Comparison of ENCODE assay signal across 8 cellular contexts in the genomic region with DNA sequence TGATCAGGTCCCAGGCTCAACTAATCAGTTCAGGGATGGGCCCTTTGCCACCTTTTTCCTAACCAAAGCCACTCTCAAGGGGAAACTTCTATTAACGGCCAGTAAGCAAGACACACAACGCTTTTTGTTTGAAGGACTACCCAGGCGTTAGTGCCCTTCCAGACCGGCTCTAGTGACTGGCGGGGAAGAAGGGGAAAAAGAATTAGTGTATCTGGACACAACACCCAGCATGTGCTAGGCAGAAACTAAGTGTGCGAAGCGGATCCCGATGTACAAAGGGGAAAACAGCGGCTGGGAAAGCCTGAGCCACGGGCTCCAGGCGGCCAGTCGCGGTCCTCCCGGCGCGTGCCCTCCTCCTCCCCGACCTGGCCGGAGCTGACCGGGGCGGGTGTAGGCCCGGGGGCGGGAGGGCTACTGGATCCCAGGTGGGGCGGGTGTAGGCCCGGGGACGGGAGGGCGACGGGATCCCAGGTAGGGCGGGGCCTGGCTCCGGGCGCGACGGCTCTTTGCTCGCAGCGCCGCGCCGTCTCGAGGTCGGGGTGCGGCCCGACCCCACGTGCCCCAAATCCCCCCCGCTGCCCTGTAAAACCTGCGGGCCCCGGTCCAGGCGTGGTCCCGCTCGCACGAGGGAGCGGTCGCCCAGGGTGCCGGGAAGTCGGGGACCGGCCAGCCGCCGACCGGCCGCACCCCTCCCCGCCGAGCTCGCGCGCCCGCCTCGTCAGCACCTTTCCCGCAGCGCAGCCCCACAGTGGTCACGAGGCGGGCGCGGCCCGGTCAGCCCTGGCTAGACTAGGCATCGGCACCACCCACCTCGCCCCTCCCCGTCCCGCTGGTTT. TPM values are rescaled to one million over a fixed set of nuclear protein-coding genes. Genes with fewer than 3 reads are reported as not detected.
DNase-seq lines count a peak whose midpoint lies in the region; ATAC-seq, FAIRE-seq and TF ChIP-seq lines count a peak whose summit lies in the region.

No MANE protein-coding gene starts in this region.

- dilution Hi-C loops in keratinocyte (cut with MboI; ENCODE audit: extremely low pct_ligation_motif_present, low sequenced_read_pairs), result no loop called here

- no peak overlapping the region for H2AFZ ChIP-seq in keratinocyte (ENCODE audit: control insufficient read depth, low read length)

- peaks cover 41% of the 10 kb centered on the region for H3K4me1 Mint-ChIP-seq in CD14-positive monocyte
- peaks cover 80% of the 10 kb centered on the region for H3K4me1 Mint-ChIP-seq in stimulated activated naive CD8-positive, alpha-beta T cell treated with anti-CD3 and anti-CD28 coated beads, Interleukin-15, amount 100 ng/mL, for 72 hours

- no peaks in the 10 kb centered on the region for H3K9me1 ChIP-seq in keratinocyte (ENCODE audit: control insufficient read depth, extremely low read depth, insufficient read depth, low read length)

- H3K27me3 Mint-ChIP-seq in CD14-positive monocyte (ENCODE audit: low read depth in 3 of 3), result peaks cover 0 to 5% (median 3%) of the 10 kb centered on the region in 3 donors
- H3K27me3 Mint-ChIP-seq in stimulated activated naive CD8-positive, alpha-beta T cell treated with anti-CD3 and anti-CD28 coated beads, Interleukin-15, amount 100 ng/mL, for 72 hours, result no peaks in the 10 kb centered on the region

- intact Hi-C loops in CD14-positive monocyte (cut with micrococcal nuclease), result loop anchor here (1.0 to 5.0 kb wide), 6 partner anchors 17 to 228 kb away; a partner anchor contains a TSS
- intact Hi-C loops in breast epithelium (cut with DNase I; ENCODE audit: low total_unique reads), result loop anchor here (1.0 to 5.0 kb wide), 3 partner anchors 56 to 1185 kb away; no protein-coding TSS in a partner anchor

- peaks cover 0 to 1% of the 10 kb centered on the region in 2 donors for H3K36me3 Mint-ChIP-seq in CD14-positive monocyte

- DNase-seq in CD14-positive monocyte (ENCODE audit: low spot score), result no peak
- peak; percentile 45 for DNase-seq in RCC 7860 (ENCODE audit: low spot score)
- DNase-seq in breast epithelium (ENCODE audit: low spot score in 2 of 2), result peak; percentile 35 to 78
- no peak for DNase-seq in keratinocyte (ENCODE audit: low read depth, low spot score)
- no peak for DNase-seq in stimulated activated naive CD8-positive, alpha-beta T cell treated with anti-CD3 and anti-CD28 coated beads, Interleukin-15, amount 100 ng/mL, for 72 hours
- DNase-seq in retina, result no peak

- TF ChIP-seq CTCF in CD14-positive monocyte (IDR thresholded peaks at IDR 0.05), result no peak
- TF ChIP-seq CTCF in breast epithelium (IDR thresholded peaks at IDR 0.05), result no peak
- TF ChIP-seq CTCF in keratinocyte (optimal IDR thresholded peaks at IDR 0.05 in 1 of 3, IDR thresholded peaks at IDR 0.05 in 1 of 3, conservative IDR thresholded peaks at IDR 0.05 in 1 of 3; ENCODE audit: extremely low read depth in 1 of 3, insufficient read depth in 2 of 3, low read length in 3 of 3), result no peak

- H3K9me3 ChIP-seq in breast epithelium (no peaks in the 10 kb centered on the region), keratinocyte (ENCODE audit: control insufficient read depth, low read depth, low read length) (no peaks in the 10 kb centered on the region)

- H3K27me3 ChIP-seq in breast epithelium, result no peaks in the 10 kb centered on the region
- H3K27me3 ChIP-seq in keratinocyte (ENCODE audit: control insufficient read depth, extremely low read depth, insufficient read depth, low read length), result no peaks in the 10 kb centered on the region

- peak; percentile 79 for TF ChIP-seq POLR2A in breast epithelium (IDR thresholded peaks at IDR 0.05)

- peaks cover 0 to 2% (median 0%) of the 10 kb centered on the region in 7 donors for H3K9me3 Mint-ChIP-seq in CD14-positive monocyte
- no peaks in the 10 kb centered on the region for H3K9me3 Mint-ChIP-seq in stimulated activated naive CD8-positive, alpha-beta T cell treated with anti-CD3 and anti-CD28 coated beads, Interleukin-15, amount 100 ng/mL, for 72 hours

- H3K27ac ChIP-seq in breast epithelium (peak overlapping the region; percentile 99 to 100), keratinocyte (ENCODE audit: control insufficient read depth, insufficient read depth, low read length) (peak overlapping the region; percentile 100)

- FAIRE-seq in RCC 7860 (lab: Jason Lieb, UNC) (no peak), keratinocyte (lab: Jason Lieb, UNC) (no peak)

- peak overlapping the region; percentile 99 to 100 (median 100) for H3K27ac Mint-ChIP-seq in CD14-positive monocyte
- peak overlapping the region; percentile 97 to 98 for H3K27ac Mint-ChIP-seq in stimulated activated naive CD8-positive, alpha-beta T cell treated with anti-CD3 and anti-CD28 coated beads, Interleukin-15, amount 100 ng/mL, for 72 hours

- H3K36me3 ChIP-seq in breast epithelium, result no peaks in the 10 kb centered on the region
- H3K36me3 ChIP-seq in keratinocyte (ENCODE audit: control insufficient read depth in 2 of 2, extremely low read depth in 1 of 2, insufficient read depth in 2 of 2, low read length in 2 of 2), result no peaks in the 10 kb centered on the region

- H3K4me3 Mint-ChIP-seq in CD14-positive monocyte, result peak overlapping the region; percentile 82 to 92
- H3K4me3 Mint-ChIP-seq in stimulated activated naive CD8-positive, alpha-beta T cell treated with anti-CD3 and anti-CD28 coated beads, Interleukin-15, amount 100 ng/mL, for 72 hours, result peak overlapping the region; percentile 72 to 97

- no peaks in the 10 kb centered on the region for H3K79me2 ChIP-seq in keratinocyte (ENCODE audit: control insufficient read depth, insufficient read depth, low read length)

- ATAC-seq in GM19023 (IDR thresholded peaks at IDR 0.05; ENCODE audit: unreplicated experiment) (peak; percentile 34), HG03135 (IDR thresholded peaks at IDR 0.05; ENCODE audit: unreplicated experiment) (peak; percentile 20)
- ATAC-seq in stimulated activated naive CD8-positive, alpha-beta T cell treated with anti-CD3 and anti-CD28 coated beads, Interleukin-15, amount 100 ng/mL, for 72 hours, result peak; percentile 66

- H3K9ac ChIP-seq in keratinocyte (ENCODE audit: control insufficient read depth, extremely low read depth, insufficient read depth, low read length), result peak overlapping the region; percentile 98

- peak overlapping the region; percentile 52 to 74 (median 69) for H3K4me3 ChIP-seq in breast epithelium
- peak overlapping the region; percentile 42 to 73 (median 70) for H3K4me3 ChIP-seq in keratinocyte (ENCODE audit: control insufficient read depth in 2 of 3, extremely low read depth in 1 of 3, insufficient read depth in 2 of 3, low read depth in 1 of 3, low read length in 3 of 3)

- peak overlapping the region; percentile 97 for H3K4me2 ChIP-seq in keratinocyte (ENCODE audit: control insufficient read depth, extremely low read depth, insufficient read depth, low read depth, low read length)

- H3K4me1 ChIP-seq in breast epithelium (peaks cover 5 to 10% of the 10 kb centered on the region in 2 donors), keratinocyte (ENCODE audit: control insufficient read depth, extremely low read depth, insufficient read depth, low read length) (peaks cover 32% of the 10 kb centered on the region)

- no peaks in the 10 kb centered on the region for H4K20me1 ChIP-seq in keratinocyte (ENCODE audit: control insufficient read depth, extremely low read depth, insufficient read depth, low read length)

RNA-seq across cellular contexts. Expression of a gene that starts 48.8 kb away (rescaled TPM):
- polyA plus RNA-seq in CD14-positive monocyte, result 1 to 10 TPM; 3.0 to 4.0 TPM
- 10 to 100 TPM; 18.7 to 30.0 (median 20.3) TPM for total RNA-seq in breast epithelium
- polyA plus RNA-seq in keratinocyte, result 9.3 to 10.3 TPM (median 9.3 TPM) in 3 replicates
- 5.0 TPM for polyA plus RNA-seq in keratinocyte (2011; ENCODE audit: low read depth)
- polyA plus RNA-seq in keratinocyte (2011; cell fraction: cytosol; rRNA removed), result 7.0 and 9.4 TPM in 2 replicates
- polyA plus RNA-seq in keratinocyte (2011; cell fraction: nucleus; rRNA removed), result 10.9 and 11.0 TPM in 2 replicates
- 8.9 and 9.8 TPM in 2 replicates for polyA plus RNA-seq in keratinocyte (2012; ENCODE audit: low replicate concordance)
- 17.1 to 43.4 TPM (median 36.4 TPM) in 3 replicates for polyA minus RNA-seq in keratinocyte
- 11.7 TPM for polyA minus RNA-seq in keratinocyte (2011; cell fraction: cytosol; rRNA and poly(A)+ RNA removed)
- polyA minus RNA-seq in keratinocyte (2011; cell fraction: nucleus; rRNA and poly(A)+ RNA removed), result 10.3 and 11.9 TPM in 2 replicates

RNA-seq across cellular contexts. Expression of a gene that starts 54.7 kb away (rescaled TPM):
- polyA plus RNA-seq in CD14-positive monocyte (100 to 1,000 TPM; 178 to 194 TPM), keratinocyte (65.9 to 151 TPM (median 86.8 TPM) in 3 replicates)
- 100 to 1,000 TPM; 121 to 210 (median 145) TPM for total RNA-seq in breast epithelium
- 68.6 TPM for polyA plus RNA-seq in keratinocyte (2011; ENCODE audit: low read depth)
- polyA plus RNA-seq in keratinocyte (2011; cell fraction: cytosol; rRNA removed), result 118 and 127 TPM in 2 replicates
- polyA plus RNA-seq in keratinocyte (2011; cell fraction: nucleus; rRNA removed), result 99.3 and 116 TPM in 2 replicates
- 234 and 283 TPM in 2 replicates for polyA plus RNA-seq in keratinocyte (2012; ENCODE audit: low replicate concordance)
- polyA minus RNA-seq in keratinocyte, result 57.8 to 120 TPM (median 62.8 TPM) in 3 replicates
- 93.2 TPM for polyA minus RNA-seq in keratinocyte (2011; cell fraction: cytosol; rRNA and poly(A)+ RNA removed)
- 30.5 and 40.4 TPM in 2 replicates for polyA minus RNA-seq in keratinocyte (2011; cell fraction: nucleus; rRNA and poly(A)+ RNA removed)

Comparison
In these comparisons a context has a peak if more than half of its experiments do, and no peak if none do; other contexts are left out.
1. DNase-seq: peak in RCC 7860 (single experiment) and breast epithelium (2 of 2); none in CD14-positive monocyte (single experiment), keratinocyte (single experiment), stimulated activated naive CD8-positive, alpha-beta T cell treated with anti-CD3 and anti-CD28 coated beads, Interleukin-15, amount 100 ng/mL, for 72 hours (0 of 2) and retina (single experiment).
2. Peak in every context shown above with its lines, with median percentiles within 50 percentile points of each other: ATAC-seq.